In genomic region chr11:4433852-4434251, GRCh38 we compare ENCODE assay signal across 1 cellular context.
A peak's percentile ranks its signal among the peaks of the same experiment; 100 is the strongest.
TF ChIP-seq lines count a peak whose summit lies in the region.

No MANE protein-coding gene starts in this region.

TF ChIP-seq in HepG2, 621 proteins besides CTCF, POLR2A, EP300 and RAD21:
- no peak for TF ChIP-seq SAP130 (CRISPR knock-in tag; IDR thresholded peaks at IDR 0.05; ENCODE audit: low read depth)
- 0 out of 2 replicates have a peak, but pooled peaks have one; percentile 17 for TF ChIP-seq CEBPB (IDR thresholded peaks at IDR 0.05; ENCODE audit: borderline replicate concordance, low read depth, low read length)
